9 cellular contexts compared by ENCODE assay signal in genomic region chr17:76791053-76791980, GRCh38. TPM values are rescaled to one million over a fixed set of nuclear protein-coding genes. Genes with fewer than 3 reads are reported as not detected.
DNase-seq lines count a peak whose midpoint lies in the region; ATAC-seq and TF ChIP-seq lines count a peak whose summit lies in the region.
"Had no signal": no experiment of that assay in that cellular context is flagged by ENCODE, and none has a peak within 500 bp of the region (broad histone marks: within the 10 kb centered on the region; RNA-seq: fewer than 3 reads in every experiment).

No MANE protein-coding gene starts in this region.

- ATAC-seq in left ventricle myocardium superior, result peak; percentile 50
- ATAC-seq: Panc1 had no signal

- POLR2A ChIA-PET in GM10248 (lab: Yijun Ruan, JAX), result no interaction called here

- DNase-seq in GM10248 (ENCODE audit: extremely low spot score) (peak; percentile 46), NCI-H226 (peak; percentile 30), activated T-helper 1 cell treated with Interleukin-2 at 50 U/mL for 16 hours (ENCODE audit: low read depth) (peak; percentile 15), left ventricle myocardium superior (peak; percentile 35), cerebellum (ENCODE audit: low spot score) (no peak), cerebellar cortex (ENCODE audit: low spot score) (no peak), NCI-H1092 (lab: John Stamatoyannopoulos, UW) (no peak)
- peak; percentile 12 for DNase-seq in stimulated activated CD8-positive, alpha-beta memory T cell treated with anti-CD3 and anti-CD28 coated beads, Interleukin-7, amount 100 ng/mL, for 24 hours (ENCODE audit: low read depth)

- no peak for TF ChIP-seq CTCF in GM10248 (IDR thresholded peaks at IDR 0.05; ENCODE audit: control extremely low read depth, extremely low read depth, low read depth, missing control alignments)

- intact Hi-C loops in left ventricle myocardium superior (cut with micrococcal nuclease), result no loop called here

- CTCF ChIA-PET in GM10248 (lab: Yijun Ruan, JAX), result interaction anchor here (1.3 kb wide), 1 partner anchor 10 kb away, joined by 4 read pairs; no protein-coding TSS in a partner anchor

RNA-seq across cellular contexts. Expression of gene MFSD11, which starts 53.4 kb away (rescaled TPM):
- total RNA-seq in left ventricle myocardium superior, result 21.3 TPM
- total RNA-seq in cerebellum, result 63.4 TPM

RNA-seq across cellular contexts. Expression of gene SRSF2, which starts 54.2 kb away (rescaled TPM):
- total RNA-seq in left ventricle myocardium superior (78.0 TPM), cerebellum (114 TPM)

Comparison
In these comparisons a context has a peak if more than half of its experiments do, and no peak if none do; other contexts are left out.
1. DNase-seq: peak in GM10248 (single experiment), NCI-H226 (single experiment), activated T-helper 1 cell treated with Interleukin-2 at 50 U/mL for 16 hours (single experiment), left ventricle myocardium superior (single experiment) and stimulated activated CD8-positive, alpha-beta memory T cell treated with anti-CD3 and anti-CD28 coated beads, Interleukin-7, amount 100 ng/mL, for 24 hours (single experiment); none in cerebellum (single experiment), cerebellar cortex (single experiment) and NCI-H1092 (single experiment).